Comparison of ENCODE assay signal across 1 cellular context in the genomic region with DNA sequence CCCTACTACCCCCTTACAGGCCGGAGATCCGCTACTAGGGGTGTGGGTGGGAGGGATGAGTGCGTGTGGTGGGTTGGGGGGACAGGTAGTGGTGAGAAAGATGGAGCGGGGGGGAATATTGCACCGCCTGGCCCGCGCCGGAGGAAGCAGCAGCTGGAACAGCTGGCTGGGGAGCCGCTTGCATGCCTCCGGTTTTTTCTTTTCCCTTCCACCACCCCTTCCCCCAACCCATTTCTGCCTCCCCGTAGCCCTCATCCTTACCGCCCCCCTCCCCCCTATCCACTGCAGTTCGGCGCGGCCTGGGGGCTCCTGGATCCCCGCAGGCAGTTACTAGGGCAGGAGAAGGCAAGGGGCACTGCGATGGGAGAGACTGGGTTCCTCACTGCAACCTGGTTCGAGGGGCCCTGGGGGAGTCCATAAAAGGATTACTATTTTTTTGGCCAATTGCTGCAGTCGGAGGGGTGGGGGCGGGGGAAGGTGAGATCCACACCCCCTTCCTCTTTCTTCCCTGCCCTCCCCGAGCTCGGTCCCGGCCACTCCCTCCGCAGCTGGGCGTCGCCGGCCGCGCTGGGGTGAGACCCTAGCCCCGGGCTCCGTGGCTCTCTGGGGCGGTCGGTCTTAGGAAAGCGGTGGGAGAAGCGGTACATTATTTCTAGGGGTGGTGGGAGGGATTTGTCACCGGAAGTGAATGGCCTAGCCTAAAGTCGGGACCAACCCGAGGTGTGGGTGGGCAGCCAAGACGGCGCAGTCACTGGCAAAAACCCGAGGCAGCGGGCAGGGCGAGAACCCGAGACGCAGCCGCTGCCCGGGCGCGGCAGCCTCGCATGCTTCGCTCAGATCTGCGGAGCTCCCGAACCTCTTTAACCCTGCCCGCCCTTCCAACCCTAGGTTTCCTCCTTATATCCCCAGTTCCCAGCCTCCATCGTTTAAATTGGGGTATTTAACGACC.
TF ChIP-seq lines count a peak whose summit lies in the region.

No MANE protein-coding gene starts in this region.

TF ChIP-seq in K562, 482 proteins besides CTCF, POLR2A, EP300 and RAD21 (continued from another document and continues in another):
- TF ChIP-seq, protein P1, sequence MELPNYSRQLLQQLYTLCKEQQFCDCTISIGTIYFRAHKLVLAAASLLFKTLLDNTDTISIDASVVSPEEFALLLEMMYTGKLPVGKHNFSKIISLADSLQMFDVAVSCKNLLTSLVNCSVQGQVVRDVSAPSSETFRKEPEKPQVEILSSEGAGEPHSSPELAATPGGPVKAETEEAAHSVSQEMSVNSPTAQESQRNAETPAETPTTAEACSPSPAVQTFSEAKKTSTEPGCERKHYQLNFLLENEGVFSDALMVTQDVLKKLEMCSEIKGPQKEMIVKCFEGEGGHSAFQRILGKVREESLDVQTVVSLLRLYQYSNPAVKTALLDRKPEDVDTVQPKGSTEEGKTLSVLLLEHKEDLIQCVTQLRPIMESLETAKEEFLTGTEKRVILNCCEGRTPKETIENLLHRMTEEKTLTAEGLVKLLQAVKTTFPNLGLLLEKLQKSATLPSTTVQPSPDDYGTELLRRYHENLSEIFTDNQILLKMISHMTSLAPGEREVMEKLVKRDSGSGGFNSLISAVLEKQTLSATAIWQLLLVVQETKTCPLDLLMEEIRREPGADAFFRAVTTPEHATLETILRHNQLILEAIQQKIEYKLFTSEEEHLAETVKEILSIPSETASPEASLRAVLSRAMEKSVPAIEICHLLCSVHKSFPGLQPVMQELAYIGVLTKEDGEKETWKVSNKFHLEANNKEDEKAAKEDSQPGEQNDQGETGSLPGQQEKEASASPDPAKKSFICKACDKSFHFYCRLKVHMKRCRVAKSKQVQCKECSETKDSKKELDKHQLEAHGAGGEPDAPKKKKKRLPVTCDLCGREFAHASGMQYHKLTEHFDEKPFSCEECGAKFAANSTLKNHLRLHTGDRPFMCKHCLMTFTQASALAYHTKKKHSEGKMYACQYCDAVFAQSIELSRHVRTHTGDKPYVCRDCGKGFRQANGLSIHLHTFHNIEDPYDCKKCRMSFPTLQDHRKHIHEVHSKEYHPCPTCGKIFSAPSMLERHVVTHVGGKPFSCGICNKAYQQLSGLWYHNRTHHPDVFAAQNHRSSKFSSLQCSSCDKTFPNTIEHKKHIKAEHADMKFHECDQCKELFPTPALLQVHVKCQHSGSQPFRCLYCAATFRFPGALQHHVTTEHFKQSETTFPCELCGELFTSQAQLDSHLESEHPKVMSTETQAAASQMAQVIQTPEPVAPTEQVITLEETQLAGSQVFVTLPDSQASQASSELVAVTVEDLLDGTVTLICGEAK (IDR thresholded peaks at IDR 0.05) = no peak
- TF ChIP-seq, protein P1 (CRISPR knock-in tag; IDR thresholded peaks at IDR 0.05) = no peak
- TF ChIP-seq ZNF76 (CRISPR knock-in tag; IDR thresholded peaks at IDR 0.05; ENCODE audit: borderline replicate concordance) (no peak), ZNF143 (CRISPR knock-in tag; IDR thresholded peaks at IDR 0.05) (no peak), CEBPB (tag; IDR thresholded peaks at IDR 0.05) (no peak), ZNF717 (CRISPR knock-in tag; IDR thresholded peaks at IDR 0.05) (no peak), CREB1 (IDR thresholded peaks at IDR 0.05) (no peak), CREB1 (CRISPR knock-in tag; IDR thresholded peaks at IDR 0.05) (peak; percentile 24), ZBTB1 (CRISPR knock-in tag; IDR thresholded peaks at IDR 0.05; ENCODE audit: borderline replicate concordance, low read depth) (no peak), HDAC3 (IDR thresholded peaks at IDR 0.05; ENCODE audit: borderline replicate concordance, partially characterized antibody) (no peak), PML (IDR thresholded peaks at IDR 0.05; ENCODE audit: low read length) (peak; percentile 78; the same call in 1 of the 2 replicates), NRF1 (conservative IDR thresholded peaks at IDR 0.05 in 1 of 2, IDR thresholded peaks at IDR 0.05 in 1 of 2) (no peak), KAT7 (CRISPR knock-in tag; IDR thresholded peaks at IDR 0.05; ENCODE audit: borderline replicate concordance) (no peak), RBBP5 (IDR thresholded peaks at IDR 0.05; ENCODE audit: borderline replicate concordance, insufficient read depth, low read length, poor library complexity, severe bottlenecking) (peak; percentile 73), HMG20B (CRISPR knock-in tag; IDR thresholded peaks at IDR 0.05) (no peak), HDAC2 (IDR thresholded peaks at IDR 0.05) (no peak; the same call in 1 of the 2 replicates), SRSF7 (optimal IDR thresholded peaks at IDR 0.05; ENCODE audit: low read depth, low read length) (no peak), KLF10 (CRISPR knock-in tag; IDR thresholded peaks at IDR 0.05) (no peak), RBFOX2 (IDR thresholded peaks at IDR 0.05; ENCODE audit: low read depth, low read length) (peak; percentile 93), FOXM1 (IDR thresholded peaks at IDR 0.05; ENCODE audit: low read depth) (no peak), FOXM1 (CRISPR knock-in tag; IDR thresholded peaks at IDR 0.05; ENCODE audit: low read depth) (0 out of 2 replicates have a peak, but pooled peaks have one; percentile 55), RB1 (IDR thresholded peaks at IDR 0.05; ENCODE audit: low read depth) (no peak; the same call in 1 of the 2 replicates), DPF2 (IDR thresholded peaks at IDR 0.05) (no peak), MYNN (IDR thresholded peaks at IDR 0.05) (no peak), MYNN (CRISPR knock-in tag; IDR thresholded peaks at IDR 0.05) (no peak), NFATC3 (IDR thresholded peaks at IDR 0.05) (no peak), ZNF592 (IDR thresholded peaks at IDR 0.05) (no peak), E4F1 (CRISPR knock-in tag; IDR thresholded peaks at IDR 0.05; ENCODE audit: borderline replicate concordance) (no peak), KDM4B (IDR thresholded peaks at IDR 0.05; ENCODE audit: borderline replicate concordance in 2 of 2, low read depth in 1 of 2) (peak in 1 of 2 experiments; percentile 63; a peak in 1 of 4 replicates), EZH2 (IDR thresholded peaks at IDR 0.05; ENCODE audit: borderline replicate concordance, low read depth, low read length) (no peak), CBX8 (IDR thresholded peaks at IDR 0.05; ENCODE audit: borderline replicate concordance, extremely low read depth, low read depth, low read length, poor library complexity, severe bottlenecking) (no peak), RFX5 (IDR thresholded peaks at IDR 0.05; ENCODE audit: low read depth, low read length) (no peak), ATF4 (CRISPR knock-in tag; IDR thresholded peaks at IDR 0.05) (no peak)
- TF ChIP-seq, protein P2, sequence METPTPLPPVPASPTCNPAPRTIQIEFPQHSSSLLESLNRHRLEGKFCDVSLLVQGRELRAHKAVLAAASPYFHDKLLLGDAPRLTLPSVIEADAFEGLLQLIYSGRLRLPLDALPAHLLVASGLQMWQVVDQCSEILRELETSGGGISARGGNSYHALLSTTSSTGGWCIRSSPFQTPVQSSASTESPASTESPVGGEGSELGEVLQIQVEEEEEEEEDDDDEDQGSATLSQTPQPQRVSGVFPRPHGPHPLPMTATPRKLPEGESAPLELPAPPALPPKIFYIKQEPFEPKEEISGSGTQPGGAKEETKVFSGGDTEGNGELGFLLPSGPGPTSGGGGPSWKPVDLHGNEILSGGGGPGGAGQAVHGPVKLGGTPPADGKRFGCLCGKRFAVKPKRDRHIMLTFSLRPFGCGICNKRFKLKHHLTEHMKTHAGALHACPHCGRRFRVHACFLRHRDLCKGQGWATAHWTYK (CRISPR knock-in tag; IDR thresholded peaks at IDR 0.05) = peak; percentile 48; the same call in 1 of the 2 replicates
- TF ChIP-seq, protein P3, sequence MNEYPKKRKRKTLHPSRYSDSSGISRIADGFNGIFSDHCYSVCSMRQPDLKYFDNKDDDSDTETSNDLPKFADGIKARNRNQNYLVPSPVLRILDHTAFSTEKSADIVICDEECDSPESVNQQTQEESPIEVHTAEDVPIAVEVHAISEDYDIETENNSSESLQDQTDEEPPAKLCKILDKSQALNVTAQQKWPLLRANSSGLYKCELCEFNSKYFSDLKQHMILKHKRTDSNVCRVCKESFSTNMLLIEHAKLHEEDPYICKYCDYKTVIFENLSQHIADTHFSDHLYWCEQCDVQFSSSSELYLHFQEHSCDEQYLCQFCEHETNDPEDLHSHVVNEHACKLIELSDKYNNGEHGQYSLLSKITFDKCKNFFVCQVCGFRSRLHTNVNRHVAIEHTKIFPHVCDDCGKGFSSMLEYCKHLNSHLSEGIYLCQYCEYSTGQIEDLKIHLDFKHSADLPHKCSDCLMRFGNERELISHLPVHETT (CRISPR knock-in tag; conservative IDR thresholded peaks at IDR 0.05 in 1 of 2, IDR thresholded peaks at IDR 0.05 in 1 of 2) = no peak
- TF ChIP-seq, protein P4, sequence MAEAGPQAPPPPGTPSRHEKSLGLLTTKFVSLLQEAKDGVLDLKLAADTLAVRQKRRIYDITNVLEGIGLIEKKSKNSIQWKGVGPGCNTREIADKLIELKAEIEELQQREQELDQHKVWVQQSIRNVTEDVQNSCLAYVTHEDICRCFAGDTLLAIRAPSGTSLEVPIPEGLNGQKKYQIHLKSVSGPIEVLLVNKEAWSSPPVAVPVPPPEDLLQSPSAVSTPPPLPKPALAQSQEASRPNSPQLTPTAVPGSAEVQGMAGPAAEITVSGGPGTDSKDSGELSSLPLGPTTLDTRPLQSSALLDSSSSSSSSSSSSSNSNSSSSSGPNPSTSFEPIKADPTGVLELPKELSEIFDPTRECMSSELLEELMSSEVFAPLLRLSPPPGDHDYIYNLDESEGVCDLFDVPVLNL (CRISPR knock-in tag; IDR thresholded peaks at IDR 0.05; ENCODE audit: low read depth) = no peak
